ENCODE assay signal across 7 cellular contexts in the genomic region with DNA sequence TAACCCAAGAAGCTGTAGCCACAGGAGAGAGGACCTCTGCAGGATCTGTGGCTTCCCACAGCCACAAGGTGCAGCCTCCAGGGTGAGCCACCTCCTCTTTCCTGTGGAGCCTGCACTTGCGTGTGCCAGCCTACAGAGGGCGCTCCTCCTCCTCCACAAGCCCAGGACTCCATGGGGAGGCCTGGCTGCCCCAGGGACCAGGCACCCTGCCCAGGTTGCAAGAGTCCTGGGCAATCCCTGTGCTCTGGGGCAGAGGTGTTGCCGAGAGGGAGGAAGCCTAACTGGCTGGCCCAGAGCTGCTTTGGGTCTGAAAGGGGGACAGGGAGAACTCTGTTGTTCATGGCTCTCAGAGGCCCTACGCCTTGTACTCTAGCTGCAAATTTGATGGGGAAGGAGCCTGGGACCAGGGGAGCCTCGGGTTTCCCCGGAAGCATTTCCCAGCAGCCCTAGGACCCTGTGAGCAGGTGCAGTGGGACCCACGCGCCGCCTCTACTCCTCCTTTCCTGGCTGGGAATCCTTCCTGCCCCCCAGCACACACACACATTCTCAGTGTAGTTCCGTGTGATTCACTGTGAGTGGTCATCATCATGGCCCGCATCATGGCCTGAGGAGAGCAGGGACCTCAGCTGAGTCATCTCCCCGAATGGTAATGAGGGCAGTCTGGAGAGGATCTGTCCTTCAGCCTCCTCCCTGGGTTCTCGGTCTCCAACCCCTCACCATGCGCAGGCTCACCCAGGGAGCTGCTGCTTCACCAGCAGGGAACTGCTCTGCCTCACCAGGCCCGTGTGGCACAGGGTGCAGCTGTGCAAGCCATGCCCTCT. TPM values are rescaled to one million over a fixed set of nuclear protein-coding genes. Genes with fewer than 3 reads are reported as not detected.
DNase-seq lines count a peak whose midpoint lies in the region; ATAC-seq and TF ChIP-seq lines count a peak whose summit lies in the region.

No MANE protein-coding gene starts in this region.

- H3K27me3 ChIP-seq in dorsolateral prefrontal cortex (peaks cover 0 to 5% (median 0%) of the 10 kb centered on the region in 45 donors), stomach (peaks cover 0 to 2% (median 0%) of the 10 kb centered on the region in 3 donors)

- TF ChIP-seq EP300 in stomach (IDR thresholded peaks at IDR 0.05): no peak

- peaks cover 0 to 12% (median 4%) of the 10 kb centered on the region in 4 donors for H3K4me1 ChIP-seq in stomach

- 65 to 81% (median 72%) methylated on average over 13 to 15 of the region's 15 CpGs for WGBS in stomach, 5 donors

- peak; percentile 95 for TF ChIP-seq CTCF in GM12872 (IDR thresholded peaks at IDR 0.05; ENCODE audit: insufficient read depth, low read depth, low read length)
- TF ChIP-seq CTCF in NB4 (IDR thresholded peaks at IDR 0.05; ENCODE audit: low read depth, low read length): peak; percentile 97
- peak in 53 of 56 donors; percentile 17 to 63 (median 48) for TF ChIP-seq CTCF in dorsolateral prefrontal cortex (IDR thresholded peaks at IDR 0.05 in 54 of 56, conservative IDR thresholded peaks at IDR 0.05 in 2 of 56; ENCODE audit: low read depth in 1 of 56, partially characterized antibody in 56 of 56)
- TF ChIP-seq CTCF in stomach (IDR thresholded peaks at IDR 0.05): peak in 5 of 7 experiments; percentile 58 to 85 (median 61)

- no peaks in the 10 kb centered on the region for H3K36me3 ChIP-seq in stomach

- intact Hi-C loops in dorsolateral prefrontal cortex (cut with DNase I): loop anchor here in 1 of 2 donors (10.0 kb wide), 1 partner anchor 63 kb away; no protein-coding TSS in a partner anchor
- intact Hi-C loops in stomach (cut with DNase I; ENCODE audit: low total_unique reads): no loop called here

- no peak overlapping the region for H3K27ac ChIP-seq in dorsolateral prefrontal cortex
- H3K27ac ChIP-seq in stomach: no peak overlapping the region

- DNase-seq in NB4 (ENCODE audit: low read depth) (peak; percentile 78), dorsolateral prefrontal cortex (no peak), mesenteric fat pad (ENCODE audit: low spot score) (peak; percentile 84), stomach (peak; percentile 65)
- peak; percentile 46 to 49 for DNase-seq in activated CD4-positive, alpha-beta T cell treated with anti-CD3 and anti-CD28 coated beads for 24 hours (ENCODE audit: low read depth in 2 of 2)

- TF ChIP-seq POLR2A in NB4 (IDR thresholded peaks at IDR 0.05; ENCODE audit: extremely low read depth, insufficient read length) (no peak), stomach (IDR thresholded peaks at IDR 0.05) (no peak)

- no peaks in the 10 kb centered on the region for H3K9me3 ChIP-seq in stomach

- H3K4me3 ChIP-seq in NB4 (ENCODE audit: low read depth, low read length) (no peak overlapping the region), dorsolateral prefrontal cortex (no peak overlapping the region), stomach (no peak overlapping the region)

- ATAC-seq in GM21528 (IDR thresholded peaks at IDR 0.05; ENCODE audit: low FRiP score, unreplicated experiment): no peak

RNA-seq across cellular contexts. Expression of gene TBC1D21, which starts 24.3 kb away (rescaled TPM):
- under 1 TPM in 3 of 120 experiments, not detected in 117; 0.51 to 0.70 (median 0.53) TPM for total RNA-seq in dorsolateral prefrontal cortex
- total RNA-seq in mesenteric fat pad: not detected
- total RNA-seq in stomach: not detected
- not detected for polyA plus RNA-seq in stomach

RNA-seq across cellular contexts. Expression of gene LOXL1, which starts 28.6 kb away (rescaled TPM):
- total RNA-seq in dorsolateral prefrontal cortex: 1 to 10 TPM in 107 of 120 experiments, under 1 TPM in 12, not detected in 1; 0.48 to 6.3 (median 2.0) TPM
- total RNA-seq in mesenteric fat pad: 14.0 TPM
- 10 to 100 TPM in 4 of 5 donors, 1 to 10 TPM in 1; 6.2 to 48.4 (median 36.8) TPM for total RNA-seq in stomach
- 10 to 100 TPM in 2 of 3 donors, 1 to 10 TPM in 1; 5.2 to 25.8 (median 12.5) TPM for polyA plus RNA-seq in stomach

Comparison
In these comparisons a context has a peak if more than half of its experiments do, and no peak if none do; other contexts are left out.
1. DNase-seq: peak in NB4 (single experiment), activated CD4-positive, alpha-beta T cell treated with anti-CD3 and anti-CD28 coated beads for 24 hours (2 of 2), mesenteric fat pad (single experiment) and stomach (single experiment); none in dorsolateral prefrontal cortex (0 of 10).
2. Peak in every context shown above with its lines, with median percentiles within 50 percentile points of each other: CTCF ChIP-seq.